Comparison of ENCODE assay signal across 6 cellular contexts in the genomic region with DNA sequence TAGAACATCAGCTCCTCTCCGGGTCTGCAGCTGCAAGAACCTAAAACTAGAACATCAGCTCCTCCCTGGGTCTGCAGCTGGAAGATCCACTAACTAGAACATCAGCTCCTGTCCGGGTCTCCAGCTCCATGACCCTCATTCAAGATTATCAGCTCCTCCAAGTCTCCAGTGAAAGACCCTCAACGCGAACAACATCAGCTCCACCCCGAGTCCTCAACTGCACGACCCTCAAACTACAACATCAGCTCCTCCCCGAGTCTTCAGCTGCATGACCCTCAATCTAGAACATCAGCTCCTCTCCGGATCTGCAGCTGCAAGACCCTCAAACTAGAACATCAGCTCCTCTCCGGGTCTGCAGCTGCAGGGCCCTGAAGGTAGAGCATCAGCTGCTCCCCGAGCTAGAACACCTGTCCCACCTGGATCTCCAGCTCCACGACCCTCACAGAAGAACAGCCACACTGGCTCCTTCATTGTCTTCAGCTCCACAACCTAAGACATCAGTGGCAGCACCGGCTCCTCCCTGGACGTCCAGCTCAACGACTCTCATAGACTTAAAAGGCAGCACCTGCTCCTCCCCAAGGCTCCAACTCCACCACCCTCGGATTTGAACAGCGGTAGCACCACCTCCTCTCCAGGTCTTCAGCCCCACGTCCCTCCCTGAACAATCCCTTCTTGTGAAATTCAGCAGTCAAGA.
DNase-seq lines count a peak whose midpoint lies in the region; ATAC-seq and TF ChIP-seq lines count a peak whose summit lies in the region.
"Not testable (repeated sequence)": the region's sequence is repeated elsewhere in the genome, so short reads cannot be mapped to it uniquely, and the experiment has no call there.

No MANE protein-coding gene starts in this region.

- WGBS in esophagus muscularis mucosa, result 89% methylated on average over 17 of the region's 17 CpGs
- 82 to 85% methylated on average over 17 of the region's 17 CpGs for WGBS in sigmoid colon, 2 donors

- CTCF ChIA-PET in activated CD8-positive, alpha-beta T cell treated with anti-CD3 and anti-CD28 coated beads, Interleukin-2, amount 10 ng/mL, durations not matched to agents 7 days and 5 days (lab: Charles Lee), result interaction anchor here (1.0 kb wide), 1 partner anchor 45 kb away, joined by 4 read pairs; no protein-coding TSS in a partner anchor

- H3K27me3 Mint-ChIP-seq in activated CD8-positive, alpha-beta T cell treated with anti-CD3 and anti-CD28 coated beads, Interleukin-2, amount 10 ng/mL, durations not matched to agents 7 days and 5 days (ENCODE audit: low read depth), result peaks cover 15% of the 10 kb centered on the region
- H3K27me3 Mint-ChIP-seq in osteocyte (ENCODE audit: unreplicated experiment), result peaks cover 35% of the 10 kb centered on the region

- TF ChIP-seq POLR2A in esophagus muscularis mucosa (IDR thresholded peaks at IDR 0.05; ENCODE audit: low read depth); sigmoid colon (IDR thresholded peaks at IDR 0.05): not testable (repeated sequence)

- not testable (repeated sequence) for H3K4me3 ChIP-seq in esophagus muscularis mucosa, sigmoid colon

- POLR2A ChIA-PET in activated CD8-positive, alpha-beta T cell treated with anti-CD3 and anti-CD28 coated beads, Interleukin-2, amount 10 ng/mL, durations not matched to agents 7 days and 5 days (lab: Charles Lee), result interaction anchor here (0.5 kb wide), 1 partner anchor 116 kb away, joined by 3 read pairs; no protein-coding TSS in a partner anchor

- not testable (repeated sequence) for ATAC-seq in activated CD8-positive, alpha-beta T cell treated with anti-CD3 and anti-CD28 coated beads, Interleukin-2, amount 10 ng/mL, durations not matched to agents 7 days and 5 days; left lobe of liver

- not testable (repeated sequence) for H3K4me1 Mint-ChIP-seq in activated CD8-positive, alpha-beta T cell treated with anti-CD3 and anti-CD28 coated beads, Interleukin-2, amount 10 ng/mL, durations not matched to agents 7 days and 5 days (ENCODE audit: low read depth); osteocyte (ENCODE audit: unreplicated experiment)

- TF ChIP-seq CTCF in esophagus muscularis mucosa (IDR thresholded peaks at IDR 0.05); osteocyte (IDR thresholded peaks at IDR 0.05); sigmoid colon (IDR thresholded peaks at IDR 0.05): not testable (repeated sequence)

- not testable (repeated sequence) for H3K27ac ChIP-seq in esophagus muscularis mucosa (replicated peaks in 1 of 4); sigmoid colon

- not testable (repeated sequence) for H3K4me3 Mint-ChIP-seq in activated CD8-positive, alpha-beta T cell treated with anti-CD3 and anti-CD28 coated beads, Interleukin-2, amount 10 ng/mL, durations not matched to agents 7 days and 5 days; osteocyte (ENCODE audit: unreplicated experiment)

- H3K36me3 Mint-ChIP-seq in activated CD8-positive, alpha-beta T cell treated with anti-CD3 and anti-CD28 coated beads, Interleukin-2, amount 10 ng/mL, durations not matched to agents 7 days and 5 days (ENCODE audit: low read depth); osteocyte (ENCODE audit: unreplicated experiment): not testable (repeated sequence)

- intact Hi-C loops in esophagus muscularis mucosa (cut with DNase I), result loop anchor here (10.0 kb wide), 1 partner anchor 60 kb away; no protein-coding TSS in a partner anchor
- intact Hi-C loops in sigmoid colon (cut with DNase I), result not testable (repeated sequence)

- in situ Hi-C loops in SK-MEL-5 (cut with HindIII; ENCODE audit: low pct_unique_long_range_greater_than_20kb, low sequenced_read_pairs), result not testable (repeated sequence)

- H3K4me1 ChIP-seq in esophagus muscularis mucosa, sigmoid colon: not testable (repeated sequence)

- not testable (repeated sequence) for H3K27ac Mint-ChIP-seq in activated CD8-positive, alpha-beta T cell treated with anti-CD3 and anti-CD28 coated beads, Interleukin-2, amount 10 ng/mL, durations not matched to agents 7 days and 5 days; osteocyte (ENCODE audit: unreplicated experiment)

- not testable (repeated sequence) for H3K36me3 ChIP-seq in esophagus muscularis mucosa, sigmoid colon

- TF ChIP-seq EP300 in esophagus muscularis mucosa (IDR thresholded peaks at IDR 0.05); sigmoid colon (IDR thresholded peaks at IDR 0.05): not testable (repeated sequence)

- H3K27me3 ChIP-seq in esophagus muscularis mucosa, result peaks cover 0 to 25% (median 0%) of the 10 kb centered on the region in 4 donors
- peaks cover 0 to 23% (median 0%) of the 10 kb centered on the region in 3 donors for H3K27me3 ChIP-seq in sigmoid colon

- DNase-seq in SK-MEL-5 (ENCODE audit: low read depth, low spot score), result peak; percentile 28
- peak; percentile 18 for DNase-seq in activated CD8-positive, alpha-beta T cell treated with anti-CD3 and anti-CD28 coated beads, Interleukin-2, amount 10 ng/mL, durations not matched to agents 7 days and 5 days
- peak; percentile 80 for DNase-seq in esophagus muscularis mucosa (ENCODE audit: extremely low spot score)
- peak; percentile 37 for DNase-seq in left lobe of liver (ENCODE audit: low spot score)
- peak; percentile 66 for DNase-seq in osteocyte (ENCODE audit: extremely low spot score, unreplicated experiment)
- peak; percentile 48 for DNase-seq in sigmoid colon

- not testable (repeated sequence) for H3K9me3 Mint-ChIP-seq in activated CD8-positive, alpha-beta T cell treated with anti-CD3 and anti-CD28 coated beads, Interleukin-2, amount 10 ng/mL, durations not matched to agents 7 days and 5 days (ENCODE audit: insufficient read depth); osteocyte (ENCODE audit: unreplicated experiment)

- H3K9me3 ChIP-seq in esophagus muscularis mucosa, sigmoid colon: not testable (repeated sequence)

Comparison
In these comparisons a context has a peak if more than half of its experiments do, and no peak if none do; other contexts are left out.
1. DNase-seq: peak in every context shown above with its lines; median percentile 80 in esophagus muscularis mucosa; 66 in osteocyte; 48 in sigmoid colon; 37 in left lobe of liver; 28 in SK-MEL-5; 18 in activated CD8-positive, alpha-beta T cell treated with anti-CD3 and anti-CD28 coated beads, Interleukin-2, amount 10 ng/mL, durations not matched to agents 7 days and 5 days.